ENCODE assay signal across 15 cellular contexts in genomic region chr3:120089089-120089488, GRCh38. TPM values are rescaled to one million over a fixed set of nuclear protein-coding genes. Genes with fewer than 3 reads are reported as not detected.
DNase-seq lines count a peak whose midpoint lies in the region; ATAC-seq and TF ChIP-seq lines count a peak whose summit lies in the region.
"Had no signal": no experiment of that assay in that cellular context is flagged by ENCODE, and none has a peak within 500 bp of the region (broad histone marks: within the 10 kb centered on the region; RNA-seq: fewer than 3 reads in every experiment).

No MANE protein-coding gene starts in this region.

- no peak overlapping the region for H3K27ac ChIP-seq in PC-9
- no peak overlapping the region for H3K27ac ChIP-seq in fibroblast of lung (ENCODE audit: insufficient read depth, low read length)
- H3K27ac ChIP-seq in psoas muscle = no peak overlapping the region
- H3K27ac ChIP-seq: pancreas, testis, VCaP had no signal

- H3K4me3 ChIP-seq in PC-9 = peak overlapping the region; percentile 40; the same call in 1 of the 2 replicates
- H3K4me3 ChIP-seq in fibroblast of lung (replicated peaks in 1 of 4; ENCODE audit: control extremely low read depth in 1 of 4, insufficient read depth in 1 of 4, low read depth in 3 of 4, low read length in 4 of 4) = peak overlapping the region in 1 of 4 experiments; percentile 78
- H3K4me3 ChIP-seq in psoas muscle = peak overlapping the region; percentile 96
- H3K4me3 ChIP-seq in BE2C (ENCODE audit: low read depth, low read length) = no peak overlapping the region
- H3K4me3 ChIP-seq: pancreas, testis had no signal

- H3K79me2 ChIP-seq in PC-9 (ENCODE audit: low read depth) = peaks cover 100% of the 10 kb centered on the region
- peaks cover 94% of the 10 kb centered on the region for H3K79me2 ChIP-seq in fibroblast of lung (ENCODE audit: control insufficient read depth, insufficient read depth, low read length)

- peaks cover 26% of the 10 kb centered on the region for H3K4me1 ChIP-seq in PC-9 (replicated peaks; ENCODE audit: insufficient read depth)
- H3K4me1 ChIP-seq in fibroblast of lung (ENCODE audit: control insufficient read depth, extremely low read depth, insufficient read depth, low read length) = no peaks in the 10 kb centered on the region
- H3K4me1 ChIP-seq in psoas muscle = peaks cover 35% of the 10 kb centered on the region
- H3K4me1 ChIP-seq in BE2C = no peaks in the 10 kb centered on the region

- H3K9me3 ChIP-seq in PC-9 (ENCODE audit: insufficient read depth, low read depth) (no peaks in the 10 kb centered on the region), fibroblast of lung (ENCODE audit: control insufficient read depth, insufficient read depth, low read depth, low read length) (no peaks in the 10 kb centered on the region), psoas muscle (no peaks in the 10 kb centered on the region), BE2C (no peaks in the 10 kb centered on the region)
- H3K9me3 ChIP-seq: pancreas, testis had no signal

- H3K36me3 Mint-ChIP-seq in activated naive CD8-positive, alpha-beta T cell = peaks cover 6% of the 10 kb centered on the region
- H3K36me3 Mint-ChIP-seq in activated naive CD8-positive, alpha-beta T cell treated with anti-CD3 and anti-CD28 coated beads for 36 hours = peaks cover 17% of the 10 kb centered on the region

- TF ChIP-seq CTCF in PC-9 (conservative IDR thresholded peaks at IDR 0.05) (no peak), fibroblast of lung (conservative IDR thresholded peaks at IDR 0.05 in 1 of 2, IDR thresholded peaks at IDR 0.05 in 1 of 2; ENCODE audit: low read depth in 1 of 2, low read length in 2 of 2) (no peak), psoas muscle (IDR thresholded peaks at IDR 0.05) (no peak), BE2C (IDR thresholded peaks at IDR 0.05; ENCODE audit: low read depth, low read length) (no peak)

- no peaks in the 10 kb centered on the region for H3K27me3 ChIP-seq in PC-9 (ENCODE audit: insufficient read depth, low read depth)
- no peaks in the 10 kb centered on the region for H3K27me3 ChIP-seq in fibroblast of lung (ENCODE audit: control insufficient read depth, insufficient read depth, low read length)
- H3K27me3 ChIP-seq in psoas muscle (ENCODE audit: insufficient read depth in 3 of 3, low read length in 2 of 3) = no peaks in the 10 kb centered on the region
- no peaks in the 10 kb centered on the region for H3K27me3 ChIP-seq in BE2C
- H3K27me3 ChIP-seq: pancreas, testis had no signal

- 56 to 61% (median 56%) methylated on average over 4 of the region's 4 CpGs for WGBS in psoas muscle, 3 donors

- no peak for ATAC-seq in psoas muscle
- ATAC-seq in GM21528 (IDR thresholded peaks at IDR 0.05; ENCODE audit: low FRiP score, unreplicated experiment) = no peak
- ATAC-seq: pancreas had no signal

- H3K9me3 Mint-ChIP-seq in activated naive CD8-positive, alpha-beta T cell (ENCODE audit: low read depth) = no peaks in the 10 kb centered on the region
- no peaks in the 10 kb centered on the region for H3K9me3 Mint-ChIP-seq in activated naive CD8-positive, alpha-beta T cell treated with anti-CD3 and anti-CD28 coated beads for 36 hours

- H3K27me3 Mint-ChIP-seq in activated naive CD8-positive, alpha-beta T cell = no peaks in the 10 kb centered on the region
- no peaks in the 10 kb centered on the region for H3K27me3 Mint-ChIP-seq in activated naive CD8-positive, alpha-beta T cell treated with anti-CD3 and anti-CD28 coated beads for 36 hours

- H3K4me2 ChIP-seq in PC-9 (peak overlapping the region; percentile 98), fibroblast of lung (ENCODE audit: extremely low read depth, insufficient read depth, low read length) (peak overlapping the region; percentile 54)

- no peak overlapping the region for H3K9ac ChIP-seq in fibroblast of lung (ENCODE audit: insufficient read depth, low read length)

- POLR2A ChIA-PET in PC-9 (lab: Charles Lee; ENCODE audit: unreplicated experiment) = interaction anchor here (0.6 kb wide), 1 partner anchor 729 kb away, joined by 6 read pairs; no protein-coding TSS in a partner anchor

- H3K4me1 Mint-ChIP-seq in activated naive CD8-positive, alpha-beta T cell (ENCODE audit: low read depth) = peaks cover 31% of the 10 kb centered on the region
- H3K4me1 Mint-ChIP-seq in activated naive CD8-positive, alpha-beta T cell treated with anti-CD3 and anti-CD28 coated beads for 36 hours = peaks cover 24% of the 10 kb centered on the region

- CTCF ChIA-PET in PC-9 (lab: Charles Lee) = interaction anchor here (0.6 kb wide), 1 partner anchor 19 kb away, joined by 3 read pairs; no protein-coding TSS in a partner anchor

- peaks cover 17% of the 10 kb centered on the region for H3K36me3 ChIP-seq in PC-9 (ENCODE audit: low read depth)
- H3K36me3 ChIP-seq in fibroblast of lung (ENCODE audit: control insufficient read depth, insufficient read depth, low read length) = peaks cover 2% of the 10 kb centered on the region
- H3K36me3 ChIP-seq in psoas muscle (ENCODE audit: insufficient read depth in 1 of 2, low read depth in 1 of 2) = no peaks in the 10 kb centered on the region
- no peaks in the 10 kb centered on the region; the same call in 1 of the 2 replicates for H3K36me3 ChIP-seq in BE2C
- H3K36me3 ChIP-seq: pancreas had no signal

- peaks cover 83% of the 10 kb centered on the region for H4K20me1 ChIP-seq in PC-9 (ENCODE audit: insufficient read depth)
- peaks cover 16% of the 10 kb centered on the region for H4K20me1 ChIP-seq in fibroblast of lung (ENCODE audit: control insufficient read depth, extremely low read depth, insufficient read depth, low read length)

- H3F3A ChIP-seq in PC-9 (ENCODE audit: insufficient read depth, low read depth) = peaks cover 8% of the 10 kb centered on the region; the same call in 1 of the 2 replicates

- H3K27ac Mint-ChIP-seq in activated naive CD8-positive, alpha-beta T cell = no peak overlapping the region
- no peak overlapping the region for H3K27ac Mint-ChIP-seq in activated naive CD8-positive, alpha-beta T cell treated with anti-CD3 and anti-CD28 coated beads for 36 hours

- H3K4me3 Mint-ChIP-seq in activated naive CD8-positive, alpha-beta T cell = peak overlapping the region; percentile 41
- H3K4me3 Mint-ChIP-seq in activated naive CD8-positive, alpha-beta T cell treated with anti-CD3 and anti-CD28 coated beads for 36 hours = no peak overlapping the region

- no peak overlapping the region for H2AFZ ChIP-seq in PC-9
- H2AFZ ChIP-seq in fibroblast of lung (ENCODE audit: low read length) = no peak overlapping the region

- H3K9me2 ChIP-seq in PC-9 (ENCODE audit: insufficient read depth) = no peaks in the 10 kb centered on the region

- DNase-seq in activated naive CD8-positive, alpha-beta T cell treated with anti-CD3 and anti-CD28 coated beads for 36 hours = no peak
- DNase-seq in PC-9 = no peak
- no peak for DNase-seq in fibroblast of lung (ENCODE audit: low read depth in 2 of 2)
- no peak for DNase-seq in psoas muscle
- no peak for DNase-seq in NCI-H1694 treated with DMSO at 0.1 percent for 48 hours (lab: John Stamatoyannopoulos, UW)
- no peak for DNase-seq in BE2C
- DNase-seq: activated CD8-positive, alpha-beta memory T cell treated with anti-CD3 and anti-CD28 coated beads, Interleukin-2, amount 50 U/mL, for 4 hours; DMS 273 treated with DMSO at 0.1 percent for 48 hours; MV-4-11; NK-92 treated with Interleukin-12 subunit alpha and Interleukin-12 subunit beta, amount 100 ng/mL, for 24 hours; pancreas; testis had no signal

- intact Hi-C loops in PC-9 (cut with micrococcal nuclease; ENCODE audit: unreplicated experiment) (no loop called here), psoas muscle (cut with DNase I) (no loop called here)

- BruUV-seq in PC-9 (replicated peaks; lab: Mats Ljungman, UMichigan) = no TSS peak

RNA-seq across cellular contexts. Expression of gene GSK3B, which starts 5.2 kb away (rescaled TPM):
- 10 to 100 TPM; 33.0 to 34.2 TPM for total RNA-seq in activated naive CD8-positive, alpha-beta T cell treated with anti-CD3 and anti-CD28 coated beads for 36 hours
- 51.5 and 62.0 TPM in 2 replicates for total RNA-seq in PC-9 (2021)
- 37.3 and 37.5 TPM in 2 replicates for total RNA-seq in fibroblast of lung
- 39.5 and 44.8 TPM in 2 replicates for polyA plus RNA-seq in fibroblast of lung
- polyA plus RNA-seq in fibroblast of lung (2012) = 23.8 and 27.0 TPM in 2 replicates
- 34.3 and 35.1 TPM in 2 replicates for polyA minus RNA-seq in fibroblast of lung (ENCODE audit: low replicate concordance)
- 10 to 100 TPM; 33.4 to 43.2 (median 37.8) TPM for total RNA-seq in psoas muscle
- polyA plus RNA-seq in psoas muscle = 10 to 100 TPM in 2 of 3 donors, 1 to 10 TPM in 1; 9.1 to 40.5 (median 20.1) TPM
- 37.2 TPM for polyA plus RNA-seq in BE2C (2012; ENCODE audit: insufficient read depth, insufficient read length, low read depth)
